ENCODE assay signal across 10 cellular contexts in genomic region chr12:3751151-3752095, GRCh38. TPM values are rescaled to one million over a fixed set of nuclear protein-coding genes. Genes with fewer than 3 reads are reported as not detected.
A peak's percentile ranks its signal among the peaks of the same experiment; 100 is the strongest.
DNase-seq lines count a peak whose midpoint lies in the region; ATAC-seq and TF ChIP-seq lines count a peak whose summit lies in the region.
"Had no signal": no experiment of that assay in that cellular context is flagged by ENCODE, and none has a peak within 500 bp of the region (broad histone marks: within the 10 kb centered on the region; RNA-seq: fewer than 3 reads in every experiment).

No MANE protein-coding gene starts in this region.

- H3K27ac ChIP-seq in BLaER1 treated with 17β-estradiol and CSF1 and Interleukin-3, amounts not matched to agents 10 nM and 100 nM = peak overlapping the region in 10 of 11 experiments; percentile 87 to 100 (median 96); a peak in 19 of 22 replicates
- H3K27ac ChIP-seq in naive thymus-derived CD4-positive, alpha-beta T cell (ENCODE audit: low read depth, low read length) = peak overlapping the region; percentile 93
- H3K27ac ChIP-seq: KMS-11 had no signal

- no peaks in the 10 kb centered on the region for H3K9me3 Mint-ChIP-seq in activated naive CD8-positive, alpha-beta T cell treated with anti-CD3 and anti-CD28 coated beads for 36 hours
- H3K9me3 Mint-ChIP-seq in naive thymus-derived CD4-positive, alpha-beta T cell = peaks cover 0 to 4% (median 0%) of the 10 kb centered on the region in 11 donors

- no peaks in the 10 kb centered on the region for H3K27me3 ChIP-seq in BLaER1 treated with 17β-estradiol and CSF1 and Interleukin-3, amounts not matched to agents 10 nM and 100 nM
- H3K27me3 ChIP-seq in naive thymus-derived CD4-positive, alpha-beta T cell (ENCODE audit: control insufficient read depth in 2 of 2, insufficient read depth in 2 of 2, low read length in 2 of 2) = no peaks in the 10 kb centered on the region

- H3K4me2 ChIP-seq in BLaER1 treated with 17β-estradiol and CSF1 and Interleukin-3, amounts not matched to agents 10 nM and 100 nM = peak overlapping the region; percentile 86 to 99 (median 93)

- peaks cover 0 to 47% (median 31%) of the 10 kb centered on the region in 11 experiments; a peak in 15 of 22 replicates for H4K20me1 ChIP-seq in BLaER1 treated with 17β-estradiol and CSF1 and Interleukin-3, amounts not matched to agents 10 nM and 100 nM

- intact Hi-C loops in naive thymus-derived CD4-positive, alpha-beta T cell (cut with micrococcal nuclease) = loop anchor here (1.0 to 5.0 kb wide), 17 partner anchors 23 to 954 kb away; partner anchors contain the start of genes AKAP3 (in 1 of the 2), CCND2 (in 1 of the 2), FOXM1 (in 1 of the 2) and ITFG2 (in 1 of the 2)
- intact Hi-C loops in mucosa of descending colon (cut with DNase I, micrococcal nuclease) = no loop called here

- H3K27me3 Mint-ChIP-seq in activated naive CD8-positive, alpha-beta T cell treated with anti-CD3 and anti-CD28 coated beads for 36 hours = no peaks in the 10 kb centered on the region
- H3K27me3 Mint-ChIP-seq in naive thymus-derived CD4-positive, alpha-beta T cell = no peaks in the 10 kb centered on the region

- DNase-seq in Jurkat, Clone E6-1 (ENCODE audit: low read depth, low spot score) = no peak
- DNase-seq in activated naive CD8-positive, alpha-beta T cell treated with anti-CD3 and anti-CD28 coated beads for 36 hours = peak; percentile 18
- no peak for DNase-seq in naive thymus-derived CD4-positive, alpha-beta T cell
- DNase-seq in HuH-7.5 (ENCODE audit: low spot score) = no peak
- no peak for DNase-seq in kidney tubule cell (ENCODE audit: low spot score)
- no peak for DNase-seq in NCI-H526 treated with DMSO at 0.1 percent for 48 hours (lab: John Stamatoyannopoulos, UW)
- DNase-seq in mucosa of descending colon = no peak
- DNase-seq: DMS153 had no signal

- peaks cover 46% of the 10 kb centered on the region for H3K4me1 Mint-ChIP-seq in activated naive CD8-positive, alpha-beta T cell treated with anti-CD3 and anti-CD28 coated beads for 36 hours
- peaks cover 43 to 81% (median 71%) of the 10 kb centered on the region in 7 donors for H3K4me1 Mint-ChIP-seq in naive thymus-derived CD4-positive, alpha-beta T cell

- peak overlapping the region; percentile 97 for H3K27ac Mint-ChIP-seq in activated naive CD8-positive, alpha-beta T cell treated with anti-CD3 and anti-CD28 coated beads for 36 hours
- H3K27ac Mint-ChIP-seq in naive thymus-derived CD4-positive, alpha-beta T cell = peak overlapping the region; percentile 93 to 100 (median 97)

- peaks cover 9 to 22% (median 16%) of the 10 kb centered on the region in 11 experiments for H3K9me3 ChIP-seq in BLaER1 treated with 17β-estradiol and CSF1 and Interleukin-3, amounts not matched to agents 10 nM and 100 nM (replicated peaks in 1 of 11)
- no peaks in the 10 kb centered on the region for H3K9me3 ChIP-seq in naive thymus-derived CD4-positive, alpha-beta T cell (ENCODE audit: control insufficient read depth in 2 of 3, low read length in 3 of 3)
- no peaks in the 10 kb centered on the region for H3K9me3 ChIP-seq in mucosa of descending colon

- POLR2A ChIA-PET in naive thymus-derived CD4-positive, alpha-beta T cell (lab: Charles Lee) = no interaction called here

- no peak for ATAC-seq in naive thymus-derived CD4-positive, alpha-beta T cell
- no peak for ATAC-seq in mucosa of descending colon

- H3K4me3 ChIP-seq in BLaER1 treated with 17β-estradiol and CSF1 and Interleukin-3, amounts not matched to agents 10 nM and 100 nM = peak overlapping the region; percentile 64 to 91 (median 76); a peak in 19 of 20 replicates
- H3K4me3 ChIP-seq in Jurkat, Clone E6-1 (ENCODE audit: low read length) = peak overlapping the region; percentile 64
- peak overlapping the region; percentile 77 for H3K4me3 ChIP-seq in naive thymus-derived CD4-positive, alpha-beta T cell (ENCODE audit: low read length)
- H3K4me3 ChIP-seq in mucosa of descending colon = no peak overlapping the region

- CTCF ChIA-PET in naive thymus-derived CD4-positive, alpha-beta T cell (lab: Charles Lee) = no interaction called here

- no peak for TF ChIP-seq CTCF in mucosa of descending colon (IDR thresholded peaks at IDR 0.05)

- peak overlapping the region; percentile 99 for H3K4me3 Mint-ChIP-seq in activated naive CD8-positive, alpha-beta T cell treated with anti-CD3 and anti-CD28 coated beads for 36 hours
- H3K4me3 Mint-ChIP-seq in naive thymus-derived CD4-positive, alpha-beta T cell = peak overlapping the region; percentile 89 to 100 (median 94)

- peak overlapping the region in 10 of 11 experiments; percentile 85 to 99 (median 92); a peak in 19 of 22 replicates for H3K9ac ChIP-seq in BLaER1 treated with 17β-estradiol and CSF1 and Interleukin-3, amounts not matched to agents 10 nM and 100 nM

- H3K36me3 Mint-ChIP-seq in activated naive CD8-positive, alpha-beta T cell treated with anti-CD3 and anti-CD28 coated beads for 36 hours = peaks cover 43% of the 10 kb centered on the region
- peaks cover 0 to 45% (median 7%) of the 10 kb centered on the region in 5 donors for H3K36me3 Mint-ChIP-seq in naive thymus-derived CD4-positive, alpha-beta T cell

- H3K36me3 ChIP-seq in BLaER1 treated with 17β-estradiol and CSF1 and Interleukin-3, amounts not matched to agents 10 nM and 100 nM = peaks cover 9 to 50% (median 38%) of the 10 kb centered on the region in 11 experiments; a peak in 21 of 22 replicates
- H3K36me3 ChIP-seq in naive thymus-derived CD4-positive, alpha-beta T cell (ENCODE audit: control insufficient read depth in 2 of 3, insufficient read depth in 3 of 3, low read length in 3 of 3) = peaks cover 0 to 8% (median 0%) of the 10 kb centered on the region in 3 experiments
- no peaks in the 10 kb centered on the region for H3K36me3 ChIP-seq in mucosa of descending colon (ENCODE audit: low read depth)

- H3K4me1 ChIP-seq in BLaER1 treated with 17β-estradiol and CSF1 and Interleukin-3, amounts not matched to agents 10 nM and 100 nM = peaks cover 43 to 65% (median 55%) of the 10 kb centered on the region in 10 experiments
- H3K4me1 ChIP-seq in naive thymus-derived CD4-positive, alpha-beta T cell (ENCODE audit: control insufficient read depth in 2 of 2, insufficient read depth in 2 of 2, low read length in 2 of 2) = peaks cover 33 to 47% of the 10 kb centered on the region in 2 donors
- peaks cover 12% of the 10 kb centered on the region for H3K4me1 ChIP-seq in mucosa of descending colon (ENCODE audit: low read depth)

RNA-seq across cellular contexts. Expression of gene CRACR2A, which starts 1.5 kb away (rescaled TPM):
- 12.3 TPM for polyA plus RNA-seq in Jurkat, Clone E6-1 (2012; ENCODE audit: insufficient read depth, insufficient read length)
- total RNA-seq in activated naive CD8-positive, alpha-beta T cell treated with anti-CD3 and anti-CD28 coated beads for 36 hours = 10 to 100 TPM; 24.5 to 26.0 TPM
- total RNA-seq in naive thymus-derived CD4-positive, alpha-beta T cell = 10 to 100 TPM; 31.4 to 40.3 (median 39.4) TPM
- polyA plus RNA-seq in naive thymus-derived CD4-positive, alpha-beta T cell = 10 to 100 TPM in 1 of 2 donors, 1 to 10 TPM in 1; 8.2 to 19.9 TPM
- 10 to 100 TPM; 26.9 to 72.5 (median 69.7) TPM for total RNA-seq in mucosa of descending colon

Comparison
In these comparisons a context has a peak if more than half of its experiments do, and no peak if none do; other contexts are left out.
1. intact Hi-C loops: an anchor here in naive thymus-derived CD4-positive, alpha-beta T cell (1.0 to 5.0 kb wide); none called in mucosa of descending colon.